11 cellular contexts compared by ENCODE assay signal in genomic region chr14:68307769-68308168, GRCh38.
DNase-seq lines count a peak whose midpoint lies in the region; ATAC-seq, FAIRE-seq and TF ChIP-seq lines count a peak whose summit lies in the region.
"Had no signal": no experiment of that assay in that cellular context is flagged by ENCODE, and none has a peak within 500 bp of the region (broad histone marks: within the 10 kb centered on the region; RNA-seq: fewer than 3 reads in every experiment).

No MANE protein-coding gene starts in this region.

- peaks cover 32% of the 10 kb centered on the region for H3K4me1 ChIP-seq in left ventricle myocardium inferior
- H3K4me1 ChIP-seq in gastrocnemius medialis = peaks cover 10 to 20% of the 10 kb centered on the region in 2 donors

- H3K4me3 ChIP-seq in left ventricle myocardium inferior = no peak overlapping the region
- H3K4me3 ChIP-seq in gastrocnemius medialis = no peak overlapping the region
- H3K4me3 ChIP-seq: neural progenitor cell, SJCRH30 had no signal

- H3K27me3 ChIP-seq in left ventricle myocardium inferior (ENCODE audit: low read depth) (no peaks in the 10 kb centered on the region), gastrocnemius medialis (no peaks in the 10 kb centered on the region)
- H3K27me3 ChIP-seq: neural progenitor cell, SJCRH30 had no signal

- H3K4me1 Mint-ChIP-seq in Calu3 (ENCODE audit: low read depth, unreplicated experiment) = peaks cover 40% of the 10 kb centered on the region

- H3K4me3 Mint-ChIP-seq in Calu3 (ENCODE audit: low read depth, unreplicated experiment) = no peak overlapping the region
- H3K4me3 Mint-ChIP-seq: neural progenitor cell had no signal

- H3K27ac Mint-ChIP-seq in Calu3 (ENCODE audit: unreplicated experiment) = peak overlapping the region; percentile 98
- H3K27ac Mint-ChIP-seq: neural progenitor cell had no signal

- H3K36me3 ChIP-seq in left ventricle myocardium inferior (no peaks in the 10 kb centered on the region), gastrocnemius medialis (no peaks in the 10 kb centered on the region)
- H3K36me3 ChIP-seq: neural progenitor cell, SJCRH30 had no signal

- H3K27ac ChIP-seq in VCaP (peak overlapping the region; percentile 89), left ventricle myocardium inferior (replicated peaks) (peak overlapping the region; percentile 58), gastrocnemius medialis (peak overlapping the region; percentile 0 to 43 (median 28))
- H3K27ac ChIP-seq: neural progenitor cell, SJCRH30 had no signal

- no peak for TF ChIP-seq CTCF in Calu3 (IDR thresholded peaks at IDR 0.05; ENCODE audit: unreplicated experiment)
- TF ChIP-seq CTCF in VCaP (conservative IDR thresholded peaks at IDR 0.05) = no peak
- TF ChIP-seq CTCF in left ventricle myocardium inferior (IDR thresholded peaks at IDR 0.05; ENCODE audit: borderline replicate concordance) = no peak
- TF ChIP-seq CTCF in gastrocnemius medialis (IDR thresholded peaks at IDR 0.05 in 4 of 5, conservative IDR thresholded peaks at IDR 0.05 in 1 of 5) = no peak
- TF ChIP-seq CTCF in GM13977 (IDR thresholded peaks at IDR 0.05; ENCODE audit: extremely low read depth, insufficient read depth, missing control alignments) = no peak
- TF ChIP-seq CTCF in D721Med (IDR thresholded peaks at IDR 0.05; ENCODE audit: insufficient read depth, missing control alignments) = no peak

- peak in 1 of 2 donors; percentile 63 for ATAC-seq in gastrocnemius medialis

- BruUV-seq in Calu3 (replicated peaks; lab: Mats Ljungman, UMichigan) = no TSS peak

- no peak for DNase-seq in Calu3
- no peak for DNase-seq in left ventricle myocardium inferior
- no peak for DNase-seq in gastrocnemius medialis
- DNase-seq in GM13977 (ENCODE audit: low spot score) = no peak
- DNase-seq in SK-N-DZ (ENCODE audit: low spot score) = no peak
- DNase-seq in D721Med (ENCODE audit: insufficient read length, low spot score) = no peak
- no peak for DNase-seq in NCI-H2227 (lab: John Stamatoyannopoulos, UW; ENCODE audit: unreplicated experiment)
- DNase-seq: activated CD4-positive, alpha-beta T cell treated with anti-CD3 and anti-CD28 coated beads, Interleukin-2, amount 50 U/mL, for 48 hours; SJCRH30 had no signal

- FAIRE-seq in D721Med (lab: Jason Lieb, UNC) = no peak

- H3K9me3 Mint-ChIP-seq in Calu3 (ENCODE audit: low read depth, unreplicated experiment) = peaks cover 3% of the 10 kb centered on the region

- H3K9me3 ChIP-seq in left ventricle myocardium inferior (replicated peaks) (peaks cover 3% of the 10 kb centered on the region), gastrocnemius medialis (no peaks in the 10 kb centered on the region)
- H3K9me3 ChIP-seq: SJCRH30 had no signal

- in situ Hi-C loops in gastrocnemius medialis (cut with MboI; ENCODE audit: low sequenced_read_pairs in 4 of 4) = no loop called here
- in situ Hi-C loops in GM13977 (cut with MboI; ENCODE audit: low pct_unique_long_range_greater_than_20kb, low sequenced_read_pairs, unreplicated experiment) = no loop called here

- no peak for TF ChIP-seq POLR2A in gastrocnemius medialis (IDR thresholded peaks at IDR 0.05)

- CTCF ChIA-PET in Calu3 (lab: Charles Lee) = interaction anchor here (0.5 to 1.7 kb wide), 17 partner anchors 10 to 1582 kb away, joined by 3 to 10 read pairs (median 3); no protein-coding TSS in a partner anchor

- no peaks in the 10 kb centered on the region for H3K27me3 Mint-ChIP-seq in Calu3 (ENCODE audit: unreplicated experiment)

- intact Hi-C loops in Calu3 (cut with micrococcal nuclease; ENCODE audit: unreplicated experiment) = loop anchor here (2.0 to 10.0 kb wide), 12 partner anchors 29 to 481 kb away; no protein-coding TSS in a partner anchor
- intact Hi-C loops in left ventricle myocardium inferior (cut with micrococcal nuclease) = no loop called here
- intact Hi-C loops in gastrocnemius medialis (cut with DNase I; ENCODE audit: low total_unique reads) = no loop called here

- peaks cover 13% of the 10 kb centered on the region for H3K36me3 Mint-ChIP-seq in Calu3 (ENCODE audit: insufficient read depth, unreplicated experiment)

Comparison
In these comparisons a context has a peak if more than half of its experiments do, and no peak if none do; other contexts are left out.
1. H3K27ac ChIP-seq: peak in every context shown above with its lines; median percentile 89 in VCaP; 58 in left ventricle myocardium inferior; 28 in gastrocnemius medialis.